1 cellular context compared by ENCODE assay signal in the genomic region with DNA sequence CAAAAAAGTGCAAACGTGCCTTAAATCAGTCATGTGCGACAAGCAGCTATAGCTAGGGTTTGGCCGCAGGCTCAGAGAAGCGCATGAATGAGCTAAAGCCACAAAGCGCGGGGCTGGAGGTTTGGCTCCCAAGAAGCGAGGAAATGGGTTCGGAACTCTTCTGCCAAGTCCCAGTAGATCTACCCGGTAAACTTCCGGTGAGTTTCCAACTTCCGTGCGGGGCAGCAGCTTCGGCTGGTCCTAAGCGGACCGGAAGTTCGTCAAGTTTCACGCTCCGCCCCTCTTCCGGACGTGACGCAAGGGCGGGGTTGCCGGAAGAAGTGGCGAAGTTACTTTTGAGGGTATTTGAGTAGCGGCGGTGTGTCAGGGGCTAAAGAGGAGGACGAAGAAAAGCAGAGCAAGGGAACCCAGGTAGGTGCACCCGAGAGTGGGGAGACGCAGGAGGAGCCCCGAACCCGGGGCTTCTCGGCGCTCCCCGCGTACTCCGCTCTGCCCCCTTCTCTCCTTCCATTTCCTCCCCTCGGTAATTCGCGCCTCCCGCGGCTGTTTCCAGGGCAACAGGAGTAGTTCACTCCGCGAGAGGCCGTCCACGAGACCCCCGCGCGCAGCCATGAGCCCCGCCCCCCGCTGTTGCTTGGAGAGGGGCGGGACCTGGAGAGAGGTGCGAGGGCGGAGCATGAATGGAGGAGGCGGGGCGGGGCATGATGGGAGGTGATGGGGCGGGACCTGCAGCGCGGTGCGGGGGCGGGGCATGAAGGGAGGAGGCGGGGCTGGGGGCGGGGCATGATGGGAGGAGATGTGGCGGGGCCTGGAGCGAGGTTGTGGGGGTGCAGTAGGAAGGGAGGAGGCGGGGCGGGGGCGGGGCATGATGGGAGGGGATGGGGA.
TF ChIP-seq lines count a peak whose summit lies in the region.

A gene (plus strand): TSS at position 292 of the 885 bp plus-strand sequence. CDS start 1,149 bp downstream, outside the sequence.

TF ChIP-seq in H1, 55 proteins besides CTCF, POLR2A, EP300 and RAD21 (continued from another document):
- TF ChIP-seq CBX8 (IDR thresholded peaks at IDR 0.05; ENCODE audit: borderline replicate concordance, low read depth, low read length) (no peak), SUZ12 (IDR thresholded peaks at IDR 0.05; ENCODE audit: low read length) (no peak)
